Comparison of ENCODE assay signal across 10 cellular contexts in the genomic region with DNA sequence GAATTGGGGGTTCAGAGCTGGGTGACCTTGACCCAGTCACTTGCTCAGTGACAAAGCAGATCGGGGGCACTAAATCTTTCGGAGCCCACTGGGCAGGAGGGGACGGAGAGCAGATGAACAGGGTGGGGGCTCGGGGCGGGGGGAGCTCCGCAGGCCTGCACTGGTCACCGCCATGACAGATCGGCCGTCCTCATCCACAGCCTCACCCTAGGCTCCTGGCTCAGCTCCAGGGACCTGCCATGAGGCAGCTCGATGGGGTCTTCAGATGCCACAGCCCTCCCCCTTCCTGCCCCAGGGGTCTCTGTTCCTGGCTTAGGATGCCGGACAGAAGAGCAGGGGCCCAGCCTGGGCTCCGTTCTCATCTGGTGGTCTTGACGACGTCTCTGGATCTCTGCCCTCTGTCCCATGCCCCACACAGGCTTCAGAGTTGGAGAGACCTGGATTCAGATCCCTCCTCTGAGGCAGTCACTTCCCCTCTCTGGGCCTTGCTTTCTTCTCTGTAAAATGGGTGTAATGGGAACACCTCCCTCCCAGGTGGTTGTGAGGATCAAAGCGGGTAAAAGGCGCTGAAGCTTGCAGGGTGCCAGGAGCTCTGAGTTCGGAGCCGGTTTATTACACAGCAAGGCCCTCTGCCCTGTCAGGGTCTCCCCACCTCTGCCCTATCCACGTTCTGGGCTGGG. TPM values are rescaled to one million over a fixed set of nuclear protein-coding genes. Genes with fewer than 3 reads are reported as not detected.
DNase-seq lines count a peak whose midpoint lies in the region; ATAC-seq and TF ChIP-seq lines count a peak whose summit lies in the region.
"Had no signal": no experiment of that assay in that cellular context is flagged by ENCODE, and none has a peak within 500 bp of the region (broad histone marks: within the 10 kb centered on the region; RNA-seq: fewer than 3 reads in every experiment).

No MANE protein-coding gene starts in this region.

- 92% methylated on average over 16 to 19 of the region's 19 CpGs for WGBS in endodermal cell (ENCODE audit: insufficient coverage in 1 of 2, insufficient read length in 1 of 2), 2 experiments

- no peak for ATAC-seq in CD4-positive, CD25-positive, alpha-beta regulatory T cell (ENCODE audit: low read depth in 2 of 2)
- no peak for ATAC-seq in HG03025 (IDR thresholded peaks at IDR 0.05; ENCODE audit: low FRiP score, unreplicated experiment)
- no peak for ATAC-seq in foreskin keratinocyte

- H4K20me1 ChIP-seq in osteoblast (ENCODE audit: insufficient read depth, low read length) = peaks cover 46% of the 10 kb centered on the region

- intact Hi-C loops in dorsolateral prefrontal cortex (cut with DNase I) = loop anchor here in 1 of 2 donors (5.0 kb wide), 1 partner anchor 55 kb away; no protein-coding TSS in a partner anchor

- no peak overlapping the region for H3K4me2 ChIP-seq in osteoblast (ENCODE audit: insufficient read depth, low read length)

- H3K9ac ChIP-seq in NT2/D1 (ENCODE audit: insufficient read length, low read depth) = peak overlapping the region; percentile 6
- H3K9ac ChIP-seq in endodermal cell (ENCODE audit: extremely low read depth, low read length, poor library complexity, severe bottlenecking) = no peak overlapping the region

- H3K4me1 Mint-ChIP-seq in CD4-positive, CD25-positive, alpha-beta regulatory T cell = peaks cover 18 to 56% (median 27%) of the 10 kb centered on the region in 4 donors
- peaks cover 30% of the 10 kb centered on the region for H3K4me1 Mint-ChIP-seq in endodermal cell

- no peaks in the 10 kb centered on the region for H3K9me3 ChIP-seq in CD4-positive, CD25-positive, alpha-beta regulatory T cell (ENCODE audit: control insufficient read depth in 2 of 2, low read length in 2 of 2)
- H3K9me3 ChIP-seq in NT2/D1 (ENCODE audit: insufficient read depth, low read length) (no peaks in the 10 kb centered on the region), endodermal cell (ENCODE audit: control insufficient read depth, low read length) (no peaks in the 10 kb centered on the region), osteoblast (ENCODE audit: low read depth, low read length) (no peaks in the 10 kb centered on the region)

- H3K27ac ChIP-seq in CD4-positive, CD25-positive, alpha-beta regulatory T cell (ENCODE audit: insufficient read depth, low read length, poor library complexity, severe bottlenecking) = no peak overlapping the region
- H3K27ac ChIP-seq in endodermal cell (ENCODE audit: low read depth, low read length) = no peak overlapping the region
- no peak overlapping the region for H3K27ac ChIP-seq in osteoblast (ENCODE audit: low read depth, low read length)
- H3K27ac ChIP-seq in dorsolateral prefrontal cortex = peak overlapping the region in 2 of 59 donors; percentile 1 to 18
- no peak overlapping the region for H3K27ac ChIP-seq in foreskin keratinocyte
- H3K27ac ChIP-seq: SK-N-MC had no signal

- no peak overlapping the region for H3K4me3 ChIP-seq in CD4-positive, CD25-positive, alpha-beta regulatory T cell (ENCODE audit: low read depth, low read length)
- H3K4me3 ChIP-seq in NT2/D1 (ENCODE audit: insufficient read length, low read depth) (no peak overlapping the region), endodermal cell (ENCODE audit: low read length) (no peak overlapping the region), osteoblast (ENCODE audit: insufficient read depth, low read length) (no peak overlapping the region), dorsolateral prefrontal cortex (peak overlapping the region in 15 of 59 donors; percentile 62 to 85 (median 77))
- H3K4me3 ChIP-seq: SK-N-MC had no signal

- peaks cover 1% of the 10 kb centered on the region for H3K36me3 Mint-ChIP-seq in CD4-positive, CD25-positive, alpha-beta regulatory T cell
- peaks cover 9% of the 10 kb centered on the region for H3K36me3 Mint-ChIP-seq in endodermal cell (ENCODE audit: low read depth)

- H3K79me2 ChIP-seq in osteoblast (ENCODE audit: insufficient read depth, low read length) = peaks cover 72% of the 10 kb centered on the region

- peaks cover 29% of the 10 kb centered on the region for H3K4me1 ChIP-seq in CD4-positive, CD25-positive, alpha-beta regulatory T cell (ENCODE audit: control insufficient read depth, insufficient read depth, low read length, poor library complexity, severe bottlenecking)
- H3K4me1 ChIP-seq in NT2/D1 (ENCODE audit: insufficient read depth, insufficient read length) = peaks cover 30% of the 10 kb centered on the region
- H3K4me1 ChIP-seq in endodermal cell (ENCODE audit: control insufficient read depth, insufficient read depth, low read length) = no peaks in the 10 kb centered on the region
- peaks cover 48% of the 10 kb centered on the region for H3K4me1 ChIP-seq in osteoblast (ENCODE audit: insufficient read depth, low read length)
- no peaks in the 10 kb centered on the region for H3K4me1 ChIP-seq in foreskin keratinocyte

- H3K27ac Mint-ChIP-seq in CD4-positive, CD25-positive, alpha-beta regulatory T cell = peak overlapping the region in 1 of 3 donors; percentile 91
- H3K27ac Mint-ChIP-seq in endodermal cell = no peak overlapping the region

- TF ChIP-seq CTCF in endodermal cell (conservative IDR thresholded peaks at IDR 0.05) = no peak
- TF ChIP-seq CTCF in osteoblast (IDR thresholded peaks at IDR 0.05; ENCODE audit: extremely low read depth, low read depth, low read length) = no peak
- TF ChIP-seq CTCF in dorsolateral prefrontal cortex (IDR thresholded peaks at IDR 0.05 in 54 of 56, conservative IDR thresholded peaks at IDR 0.05 in 2 of 56; ENCODE audit: low read depth in 1 of 56, partially characterized antibody in 56 of 56) = no peak
- no peak for TF ChIP-seq CTCF in foreskin keratinocyte (conservative IDR thresholded peaks at IDR 0.05)

- no peaks in the 10 kb centered on the region for H3K27me3 Mint-ChIP-seq in CD4-positive, CD25-positive, alpha-beta regulatory T cell
- no peaks in the 10 kb centered on the region for H3K27me3 Mint-ChIP-seq in endodermal cell (ENCODE audit: insufficient read depth)

- no peak overlapping the region for H2AFZ ChIP-seq in osteoblast (ENCODE audit: low read length)

- H3K4me3 Mint-ChIP-seq in CD4-positive, CD25-positive, alpha-beta regulatory T cell = peak overlapping the region; percentile 54 to 92 (median 78)
- peak overlapping the region; percentile 90 for H3K4me3 Mint-ChIP-seq in endodermal cell

- no peaks in the 10 kb centered on the region for H3K9me3 Mint-ChIP-seq in CD4-positive, CD25-positive, alpha-beta regulatory T cell
- no peaks in the 10 kb centered on the region for H3K9me3 Mint-ChIP-seq in endodermal cell

- H3K36me3 ChIP-seq in CD4-positive, CD25-positive, alpha-beta regulatory T cell (ENCODE audit: control insufficient read depth, insufficient read depth, low read length) = peaks cover 4% of the 10 kb centered on the region
- H3K36me3 ChIP-seq in NT2/D1 (ENCODE audit: insufficient read depth, insufficient read length, low read length) (peaks cover 2% of the 10 kb centered on the region), endodermal cell (ENCODE audit: control insufficient read depth, insufficient read depth, low read length) (peaks cover 7% of the 10 kb centered on the region), osteoblast (ENCODE audit: insufficient read depth, low read length) (no peaks in the 10 kb centered on the region)

- DNase-seq in CD4-positive, CD25-positive, alpha-beta regulatory T cell = no peak
- DNase-seq in NT2/D1 (ENCODE audit: low read depth, low spot score) = no peak
- DNase-seq in endodermal cell = no peak
- peak; percentile 72 for DNase-seq in osteoblast (ENCODE audit: insufficient read length, low spot score, missing footprints)
- no peak for DNase-seq in dorsolateral prefrontal cortex
- no peak for DNase-seq in NCI-H1417 treated with DMSO at 0.1 percent for 48 hours (lab: John Stamatoyannopoulos, UW)
- no peak for DNase-seq in foreskin keratinocyte
- DNase-seq: activated effector memory CD4-positive, alpha-beta T cell treated with Interleukin-2 at 50 U/mL for 16 hours had no signal

- H3K27me3 ChIP-seq in CD4-positive, CD25-positive, alpha-beta regulatory T cell (ENCODE audit: control insufficient read depth, insufficient read depth, low read length) = no peaks in the 10 kb centered on the region
- H3K27me3 ChIP-seq in NT2/D1 (ENCODE audit: insufficient read depth, insufficient read length) (peaks cover 5% of the 10 kb centered on the region), endodermal cell (ENCODE audit: control insufficient read depth, insufficient read depth, low read length, poor library complexity, severe bottlenecking) (no peaks in the 10 kb centered on the region), osteoblast (ENCODE audit: insufficient read depth, low read length) (no peaks in the 10 kb centered on the region), dorsolateral prefrontal cortex (no peaks in the 10 kb centered on the region), foreskin keratinocyte (no peaks in the 10 kb centered on the region)

RNA-seq across cellular contexts. Expression of a gene that starts 3.0 kb away (rescaled TPM):
- total RNA-seq in CD4-positive, CD25-positive, alpha-beta regulatory T cell = 70.0 TPM
- 1 to 10 TPM; 6.3 to 8.8 (median 7.9) TPM for polyA plus RNA-seq in CD4-positive, CD25-positive, alpha-beta regulatory T cell
- total RNA-seq in endodermal cell (10 to 100 TPM; 27.8 to 38.5 TPM), osteoblast (19.7 and 22.1 TPM in 2 replicates), dorsolateral prefrontal cortex (10 to 100 TPM; 35.7 to 91.2 (median 55.2) TPM), foreskin keratinocyte (7.2 and 7.3 TPM in 2 replicates)
- polyA plus RNA-seq in endodermal cell (2013, experiment 1 of 2) = 38.5 TPM
- polyA plus RNA-seq in endodermal cell (2013, experiment 2 of 2) = 33.4 TPM
- polyA plus RNA-seq in foreskin keratinocyte = 3.1 TPM in 2 replicates
